Comparison of ENCODE assay signal across 18 cellular contexts in genomic region chr11:31421840-31422239, GRCh38. TPM values are rescaled to one million over a fixed set of nuclear protein-coding genes. Genes with fewer than 3 reads are reported as not detected.
"Had no signal": no experiment of that assay in that cellular context is flagged by ENCODE, and none has a peak within 500 bp of the region (broad histone marks: within the 10 kb centered on the region; RNA-seq: fewer than 3 reads in every experiment).

No MANE protein-coding gene starts in this region.

- DNase-seq: activated B cell treated with CpG ODN at 0.5 μM for 24 hours; activated CD4-positive, alpha-beta memory T cell treated with anti-CD3 and anti-CD28 coated beads for 36 hours; activated CD4-positive, alpha-beta T cell treated with anti-CD3 and anti-CD28 coated beads for 4 hours; activated naive CD8-positive, alpha-beta T cell treated with anti-CD3 and anti-CD28 coated beads for 36 hours; amniotic stem cell; dermis blood vessel endothelial cell; effector memory CD8-positive, alpha-beta T cell; foreskin fibroblast; glutamatergic neuron; kidney; left lung; nephron progenitor cell; stimulated activated CD4-positive, alpha-beta T cell treated with anti-CD3 and anti-CD28 coated beads, Interleukin-2, amount 100 ng/mL, for 48 hours; transverse colon had no signal

RNA-seq across cellular contexts. Expression of gene DCDC1, which starts 52.3 kb away (rescaled TPM):
- total RNA-seq: activated B cell treated with CpG ODN at 0.5 μM for 24 hours, chondrocyte, lung microvascular endothelial cell, skeletal muscle tissue, vagina had no signal
